Comparison of ENCODE assay signal across 8 cellular contexts in genomic region chr7:135508853-135509588, GRCh38. TPM values are rescaled to one million over a fixed set of nuclear protein-coding genes. Genes with fewer than 3 reads are reported as not detected.
DNase-seq lines count a peak whose midpoint lies in the region; ATAC-seq and TF ChIP-seq lines count a peak whose summit lies in the region.

No MANE protein-coding gene starts in this region.

- no peaks in the 10 kb centered on the region for H3K9me3 ChIP-seq in Karpas-422 (ENCODE audit: low read length)
- H3K9me3 ChIP-seq in vagina, result no peaks in the 10 kb centered on the region

- TF ChIP-seq POLR2A in vagina (IDR thresholded peaks at IDR 0.05), result no peak

- H3K4me1 ChIP-seq in Karpas-422 (ENCODE audit: low read length), result peaks cover 28% of the 10 kb centered on the region
- peaks cover 38% of the 10 kb centered on the region for H3K4me1 ChIP-seq in vagina

- peak; percentile 26 for ATAC-seq in GM18868 (IDR thresholded peaks at IDR 0.05; ENCODE audit: unreplicated experiment)

- H3K27ac ChIP-seq in Karpas-422 (ENCODE audit: low read length), result peak overlapping the region; percentile 74
- peak overlapping the region; percentile 86 for H3K27ac ChIP-seq in VCaP
- H3K27ac ChIP-seq in vagina, result peak overlapping the region; percentile 95

- DNase-seq in CD1c-positive myeloid dendritic cell (ENCODE audit: extremely low spot score) (peak; percentile 61), Karpas-422 (peak; percentile 81), epithelial cell of proximal tubule (ENCODE audit: low read depth) (no peak), myocyte (ENCODE audit: low read depth) (peak; percentile 53), vagina (ENCODE audit: extremely low spot score in 2 of 2) (no peak), NOMO-1 treated with dmso at 0.1 percent for 144 hours (lab: John Stamatoyannopoulos, UW; ENCODE audit: unreplicated experiment) (no peak)

- peak overlapping the region; percentile 98 for H3K4me3 ChIP-seq in Karpas-422 (ENCODE audit: low read length)
- H3K4me3 ChIP-seq in epithelial cell of proximal tubule (ENCODE audit: low read depth, low read length), result peak overlapping the region; percentile 71
- H3K4me3 ChIP-seq in vagina, result peak overlapping the region; percentile 77 to 90

- H2AFZ ChIP-seq in Karpas-422 (ENCODE audit: low read length), result 0 out of 2 replicates have a peak overlapping the region, but pooled peaks have one; percentile 83

- no peaks in the 10 kb centered on the region for H3K27me3 ChIP-seq in Karpas-422 (ENCODE audit: low read length)
- H3K27me3 ChIP-seq in vagina, result no peaks in the 10 kb centered on the region

- peak overlapping the region; percentile 93 for H3K9ac ChIP-seq in Karpas-422 (ENCODE audit: low read length)

- peaks cover 9% of the 10 kb centered on the region for H4K20me1 ChIP-seq in Karpas-422 (ENCODE audit: insufficient read depth, low read depth, low read length)

- peak overlapping the region; percentile 93 for H3K4me2 ChIP-seq in Karpas-422 (ENCODE audit: low read depth, low read length, poor library complexity, severe bottlenecking)

- no peaks in the 10 kb centered on the region for H3K9me2 ChIP-seq in Karpas-422 (replicated peaks; ENCODE audit: insufficient read depth, low read length)

- H3K36me3 ChIP-seq in Karpas-422 (ENCODE audit: insufficient read depth, low read length) (no peaks in the 10 kb centered on the region), vagina (no peaks in the 10 kb centered on the region)

- TF ChIP-seq CTCF in VCaP (conservative IDR thresholded peaks at IDR 0.05), result no peak
- TF ChIP-seq CTCF in epithelial cell of proximal tubule (conservative IDR thresholded peaks at IDR 0.05; ENCODE audit: low read depth, low read length), result no peak
- no peak for TF ChIP-seq CTCF in vagina (IDR thresholded peaks at IDR 0.05)

- intact Hi-C loops in vagina (cut with DNase I), result no loop called here

- peaks cover 55% of the 10 kb centered on the region for H3K79me2 ChIP-seq in Karpas-422 (ENCODE audit: low read length)

RNA-seq across cellular contexts. Expression of gene CNOT4, which starts 0.9 kb away (rescaled TPM):
- 19.0 and 25.9 TPM in 2 replicates for total RNA-seq in Karpas-422 (2014; rRNA removed; shearing (Covaris generic); ENCODE audit: low replicate concordance)
- 9.4 and 10.4 TPM in 2 replicates for total RNA-seq in epithelial cell of proximal tubule
- total RNA-seq in myocyte, result 20.7 and 21.7 TPM in 2 replicates
- polyA plus RNA-seq in myocyte (2012), result 14.4 TPM
- 23.3 TPM for total RNA-seq in vagina

RNA-seq across cellular contexts. Expression of gene NUP205, which starts 48.7 kb away (rescaled TPM):
- total RNA-seq in Karpas-422 (2014; rRNA removed; shearing (Covaris generic); ENCODE audit: low replicate concordance), result 40.3 and 75.7 TPM in 2 replicates
- total RNA-seq in epithelial cell of proximal tubule, result 89.9 and 91.6 TPM in 2 replicates
- 32.2 and 33.9 TPM in 2 replicates for total RNA-seq in myocyte
- polyA plus RNA-seq in myocyte (2012), result 12.1 TPM
- 28.2 TPM for total RNA-seq in vagina

Comparison
In these comparisons a context has a peak if more than half of its experiments do, and no peak if none do; other contexts are left out.
1. DNase-seq: peak in CD1c-positive myeloid dendritic cell (single experiment), Karpas-422 (single experiment) and myocyte (single experiment); none in epithelial cell of proximal tubule (single experiment), vagina (0 of 2) and NOMO-1 treated with dmso at 0.1 percent for 144 hours (single experiment).
2. Peak in every context shown above with its lines, with median percentiles within 50 percentile points of each other: H3K27ac ChIP-seq and H3K4me3 ChIP-seq.